In genomic region chr5:142792865-142793232, GRCh38 we compare ENCODE assay signal across 1 cellular context.
TF ChIP-seq lines count a peak whose summit lies in the region.

No MANE protein-coding gene starts in this region.

TF ChIP-seq in WTC11, 78 proteins besides CTCF, POLR2A, EP300 and RAD21 (continued from another document):
- TF ChIP-seq, protein P1, sequence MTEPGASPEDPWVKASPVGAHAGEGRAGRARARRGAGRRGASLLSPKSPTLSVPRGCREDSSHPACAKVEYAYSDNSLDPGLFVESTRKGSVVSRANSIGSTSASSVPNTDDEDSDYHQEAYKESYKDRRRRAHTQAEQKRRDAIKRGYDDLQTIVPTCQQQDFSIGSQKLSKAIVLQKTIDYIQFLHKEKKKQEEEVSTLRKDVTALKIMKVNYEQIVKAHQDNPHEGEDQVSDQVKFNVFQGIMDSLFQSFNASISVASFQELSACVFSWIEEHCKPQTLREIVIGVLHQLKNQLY (CRISPR knock-in tag; IDR thresholded peaks at IDR 0.05), result no peak
- TF ChIP-seq MAX (CRISPR knock-in tag; IDR thresholded peaks at IDR 0.05), result no peak
- TF ChIP-seq ESRRA (CRISPR knock-in tag; IDR thresholded peaks at IDR 0.05; ENCODE audit: borderline replicate concordance), result no peak
- TF ChIP-seq GTF2I (CRISPR knock-in tag; conservative IDR thresholded peaks at IDR 0.05), result no peak
